Comparison of ENCODE assay signal across 1 cellular context in the genomic region with DNA sequence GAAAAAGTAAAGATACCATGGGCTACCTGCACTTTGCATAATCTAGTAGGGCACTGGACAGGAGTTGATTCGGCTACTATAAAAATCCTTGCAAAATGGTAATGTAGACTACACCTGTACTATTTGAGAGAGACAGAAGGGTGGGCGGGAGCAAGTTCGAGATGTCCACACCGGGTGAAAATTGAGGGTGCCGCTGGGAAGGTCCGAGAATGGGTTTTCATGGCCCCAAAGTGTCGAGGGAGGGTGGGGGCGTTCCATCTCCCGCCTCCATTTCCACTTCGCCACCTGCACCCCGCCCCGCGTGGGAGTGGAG.
TF ChIP-seq lines count a peak whose summit lies in the region.

No MANE protein-coding gene starts in this region.

TF ChIP-seq in HepG2, 621 proteins besides CTCF, POLR2A, EP300 and RAD21 (continued from another document and continues in another):
- TF ChIP-seq ZNF383 (CRISPR knock-in tag; IDR thresholded peaks at IDR 0.05; ENCODE audit: borderline replicate concordance) (no peak), ZFYVE20 (CRISPR knock-in tag; IDR thresholded peaks at IDR 0.05; ENCODE audit: borderline replicate concordance, low read depth) (no peak), ZNF598 (CRISPR knock-in tag; IDR thresholded peaks at IDR 0.05; ENCODE audit: borderline replicate concordance) (0 out of 2 replicates have a peak, but pooled peaks have one; percentile 83), ZNF567 (CRISPR knock-in tag; IDR thresholded peaks at IDR 0.05; ENCODE audit: borderline replicate concordance) (no peak), ZBTB44 (CRISPR knock-in tag; IDR thresholded peaks at IDR 0.05) (no peak), ZNF883 (CRISPR knock-in tag; IDR thresholded peaks at IDR 0.05; ENCODE audit: not compliant biosample characterization) (peak; percentile 83), U2AF2 (IDR thresholded peaks at IDR 0.05; ENCODE audit: low read depth, low read length) (no peak), ZMYM4 (CRISPR knock-in tag; IDR thresholded peaks at IDR 0.05) (no peak), PHF21A (CRISPR knock-in tag; IDR thresholded peaks at IDR 0.05) (no peak; the same call in 1 of the 2 replicates), GFI1 (CRISPR knock-in tag; IDR thresholded peaks at IDR 0.05; ENCODE audit: borderline replicate concordance) (no peak), ZNF180 (CRISPR knock-in tag; IDR thresholded peaks at IDR 0.05; ENCODE audit: borderline replicate concordance, low read depth) (no peak), ZNF792 (CRISPR knock-in tag; IDR thresholded peaks at IDR 0.05) (no peak), CBFB (CRISPR knock-in tag; IDR thresholded peaks at IDR 0.05) (no peak), USF2 (IDR thresholded peaks at IDR 0.05; ENCODE audit: low read depth, low read length) (0 out of 2 replicates have a peak, but pooled peaks have one; percentile 1), USF2 (CRISPR knock-in tag; IDR thresholded peaks at IDR 0.05; ENCODE audit: borderline replicate concordance) (no peak; the same call in 1 of the 2 replicates), HMG20B (CRISPR knock-in tag; conservative IDR thresholded peaks at IDR 0.05) (no peak; the same call in 1 of the 2 replicates), ZNF607 (CRISPR knock-in tag; IDR thresholded peaks at IDR 0.05; ENCODE audit: borderline replicate concordance) (no peak), NKX3-1 (CRISPR knock-in tag; IDR thresholded peaks at IDR 0.05) (0 out of 2 replicates have a peak, but pooled peaks have one; percentile 7), ATF1 (CRISPR knock-in tag; IDR thresholded peaks at IDR 0.05) (no peak), NR2C2 (CRISPR knock-in tag; IDR thresholded peaks at IDR 0.05; ENCODE audit: borderline replicate concordance) (no peak), CCAR2 (optimal IDR thresholded peaks at IDR 0.05; ENCODE audit: low read depth, low read length) (no peak), ISL2 (CRISPR knock-in tag; IDR thresholded peaks at IDR 0.05) (no peak), EHMT2 (IDR thresholded peaks at IDR 0.05; ENCODE audit: borderline replicate concordance, low read depth, low read length) (no peak), ZNF629 (CRISPR knock-in tag; conservative IDR thresholded peaks at IDR 0.05) (peak; percentile 3; the same call in 1 of the 2 replicates), ZNF234 (CRISPR knock-in tag; conservative IDR thresholded peaks at IDR 0.05) (no peak), ZNF777 (CRISPR knock-in tag; IDR thresholded peaks at IDR 0.05) (no peak), ZNF263 (CRISPR knock-in tag; IDR thresholded peaks at IDR 0.05) (no peak), NCOR1 (IDR thresholded peaks at IDR 0.05; ENCODE audit: borderline replicate concordance, low read length) (no peak; the same call in 1 of the 2 replicates), MEF2D (CRISPR knock-in tag; IDR thresholded peaks at IDR 0.05) (no peak; the same call in 1 of the 2 replicates), KAT8 (CRISPR knock-in tag; IDR thresholded peaks at IDR 0.05) (no peak), RELA (CRISPR knock-in tag; IDR thresholded peaks at IDR 0.05) (no peak), KDM3A (CRISPR knock-in tag; IDR thresholded peaks at IDR 0.05; ENCODE audit: low read depth) (no peak), ELF1 (CRISPR knock-in tag; IDR thresholded peaks at IDR 0.05) (no peak), RERE (CRISPR knock-in tag; IDR thresholded peaks at IDR 0.05; ENCODE audit: low read depth) (peak; percentile 30; the same call in 1 of the 2 replicates)
- TF ChIP-seq, protein P1, sequence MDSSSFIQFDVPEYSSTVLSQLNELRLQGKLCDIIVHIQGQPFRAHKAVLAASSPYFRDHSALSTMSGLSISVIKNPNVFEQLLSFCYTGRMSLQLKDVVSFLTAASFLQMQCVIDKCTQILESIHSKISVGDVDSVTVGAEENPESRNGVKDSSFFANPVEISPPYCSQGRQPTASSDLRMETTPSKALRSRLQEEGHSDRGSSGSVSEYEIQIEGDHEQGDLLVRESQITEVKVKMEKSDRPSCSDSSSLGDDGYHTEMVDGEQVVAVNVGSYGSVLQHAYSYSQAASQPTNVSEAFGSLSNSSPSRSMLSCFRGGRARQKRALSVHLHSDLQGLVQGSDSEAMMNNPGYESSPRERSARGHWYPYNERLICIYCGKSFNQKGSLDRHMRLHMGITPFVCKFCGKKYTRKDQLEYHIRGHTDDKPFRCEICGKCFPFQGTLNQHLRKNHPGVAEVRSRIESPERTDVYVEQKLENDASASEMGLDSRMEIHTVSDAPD (CRISPR knock-in tag; IDR thresholded peaks at IDR 0.05), result no peak
- TF ChIP-seq, protein P2, sequence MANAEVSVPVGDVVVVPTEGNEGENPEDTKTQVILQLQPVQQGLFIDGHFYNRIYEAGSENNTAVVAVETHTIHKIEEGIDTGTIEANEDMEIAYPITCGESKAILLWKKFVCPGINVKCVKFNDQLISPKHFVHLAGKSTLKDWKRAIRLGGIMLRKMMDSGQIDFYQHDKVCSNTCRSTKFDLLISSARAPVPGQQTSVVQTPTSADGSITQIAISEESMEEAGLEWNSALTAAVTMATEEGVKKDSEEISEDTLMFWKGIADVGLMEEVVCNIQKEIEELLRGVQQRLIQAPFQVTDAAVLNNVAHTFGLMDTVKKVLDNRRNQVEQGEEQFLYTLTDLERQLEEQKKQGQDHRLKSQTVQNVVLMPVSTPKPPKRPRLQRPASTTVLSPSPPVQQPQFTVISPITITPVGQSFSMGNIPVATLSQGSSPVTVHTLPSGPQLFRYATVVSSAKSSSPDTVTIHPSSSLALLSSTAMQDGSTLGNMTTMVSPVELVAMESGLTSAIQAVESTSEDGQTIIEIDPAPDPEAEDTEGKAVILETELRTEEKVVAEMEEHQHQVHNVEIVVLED (CRISPR knock-in tag; IDR thresholded peaks at IDR 0.05; ENCODE audit: borderline replicate concordance), result no peak; the same call in 1 of the 2 replicates
- TF ChIP-seq, protein P3, sequence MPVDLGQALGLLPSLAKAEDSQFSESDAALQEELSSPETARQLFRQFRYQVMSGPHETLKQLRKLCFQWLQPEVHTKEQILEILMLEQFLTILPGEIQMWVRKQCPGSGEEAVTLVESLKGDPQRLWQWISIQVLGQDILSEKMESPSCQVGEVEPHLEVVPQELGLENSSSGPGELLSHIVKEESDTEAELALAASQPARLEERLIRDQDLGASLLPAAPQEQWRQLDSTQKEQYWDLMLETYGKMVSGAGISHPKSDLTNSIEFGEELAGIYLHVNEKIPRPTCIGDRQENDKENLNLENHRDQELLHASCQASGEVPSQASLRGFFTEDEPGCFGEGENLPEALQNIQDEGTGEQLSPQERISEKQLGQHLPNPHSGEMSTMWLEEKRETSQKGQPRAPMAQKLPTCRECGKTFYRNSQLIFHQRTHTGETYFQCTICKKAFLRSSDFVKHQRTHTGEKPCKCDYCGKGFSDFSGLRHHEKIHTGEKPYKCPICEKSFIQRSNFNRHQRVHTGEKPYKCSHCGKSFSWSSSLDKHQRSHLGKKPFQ (CRISPR knock-in tag; IDR thresholded peaks at IDR 0.05; ENCODE audit: insufficient replicate concordance), result no peak
- TF ChIP-seq, protein P4, sequence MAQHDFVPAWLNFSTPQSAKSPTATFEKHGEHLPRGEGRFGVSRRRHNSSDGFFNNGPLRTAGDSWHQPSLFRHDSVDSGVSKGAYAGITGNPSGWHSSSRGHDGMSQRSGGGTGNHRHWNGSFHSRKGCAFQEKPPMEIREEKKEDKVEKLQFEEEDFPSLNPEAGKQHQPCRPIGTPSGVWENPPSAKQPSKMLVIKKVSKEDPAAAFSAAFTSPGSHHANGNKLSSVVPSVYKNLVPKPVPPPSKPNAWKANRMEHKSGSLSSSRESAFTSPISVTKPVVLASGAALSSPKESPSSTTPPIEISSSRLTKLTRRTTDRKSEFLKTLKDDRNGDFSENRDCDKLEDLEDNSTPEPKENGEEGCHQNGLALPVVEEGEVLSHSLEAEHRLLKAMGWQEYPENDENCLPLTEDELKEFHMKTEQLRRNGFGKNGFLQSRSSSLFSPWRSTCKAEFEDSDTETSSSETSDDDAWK (CRISPR knock-in tag; IDR thresholded peaks at IDR 0.05), result no peak
- TF ChIP-seq, protein P5, sequence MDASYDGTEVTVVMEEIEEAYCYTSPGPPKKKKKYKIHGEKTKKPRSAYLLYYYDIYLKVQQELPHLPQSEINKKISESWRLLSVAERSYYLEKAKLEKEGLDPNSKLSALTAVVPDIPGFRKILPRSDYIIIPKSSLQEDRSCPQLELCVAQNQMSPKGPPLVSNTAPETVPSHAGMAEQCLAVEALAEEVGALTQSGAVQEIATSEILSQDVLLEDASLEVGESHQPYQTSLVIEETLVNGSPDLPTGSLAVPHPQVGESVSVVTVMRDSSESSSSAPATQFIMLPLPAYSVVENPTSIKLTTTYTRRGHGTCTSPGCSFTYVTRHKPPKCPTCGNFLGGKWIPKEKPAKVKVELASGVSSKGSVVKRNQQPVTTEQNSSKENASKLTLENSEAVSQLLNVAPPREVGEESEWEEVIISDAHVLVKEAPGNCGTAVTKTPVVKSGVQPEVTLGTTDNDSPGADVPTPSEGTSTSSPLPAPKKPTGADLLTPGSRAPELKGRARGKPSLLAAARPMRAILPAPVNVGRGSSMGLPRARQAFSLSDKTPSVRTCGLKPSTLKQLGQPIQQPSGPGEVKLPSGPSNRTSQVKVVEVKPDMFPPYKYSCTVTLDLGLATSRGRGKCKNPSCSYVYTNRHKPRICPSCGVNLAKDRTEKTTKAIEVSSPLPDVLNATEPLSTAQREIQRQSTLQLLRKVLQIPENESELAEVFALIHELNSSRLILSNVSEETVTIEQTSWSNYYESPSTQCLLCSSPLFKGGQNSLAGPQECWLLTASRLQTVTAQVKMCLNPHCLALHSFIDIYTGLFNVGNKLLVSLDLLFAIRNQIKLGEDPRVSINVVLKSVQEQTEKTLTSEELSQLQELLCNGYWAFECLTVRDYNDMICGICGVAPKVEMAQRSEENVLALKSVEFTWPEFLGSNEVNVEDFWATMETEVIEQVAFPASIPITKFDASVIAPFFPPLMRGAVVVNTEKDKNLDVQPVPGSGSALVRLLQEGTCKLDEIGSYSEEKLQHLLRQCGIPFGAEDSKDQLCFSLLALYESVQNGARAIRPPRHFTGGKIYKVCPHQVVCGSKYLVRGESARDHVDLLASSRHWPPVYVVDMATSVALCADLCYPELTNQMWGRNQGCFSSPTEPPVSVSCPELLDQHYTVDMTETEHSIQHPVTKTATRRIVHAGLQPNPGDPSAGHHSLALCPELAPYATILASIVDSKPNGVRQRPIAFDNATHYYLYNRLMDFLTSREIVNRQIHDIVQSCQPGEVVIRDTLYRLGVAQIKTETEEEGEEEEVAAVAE (CRISPR knock-in tag; IDR thresholded peaks at IDR 0.05; ENCODE audit: borderline replicate concordance), result no peak; the same call in 1 of the 2 replicates
